In genomic region chr3:134367412-134367811, GRCh38 we compare ENCODE assay signal across 12 cellular contexts. TPM values are rescaled to one million over a fixed set of nuclear protein-coding genes. Genes with fewer than 3 reads are reported as not detected.
DNase-seq lines count a peak whose midpoint lies in the region; ATAC-seq and TF ChIP-seq lines count a peak whose summit lies in the region.
"Had no signal": no experiment of that assay in that cellular context is flagged by ENCODE, and none has a peak within 500 bp of the region (broad histone marks: within the 10 kb centered on the region; RNA-seq: fewer than 3 reads in every experiment).

No MANE protein-coding gene starts in this region.

- WGBS in heart right ventricle, 2 donors, result 55 to 73% methylated on average over 7 of the region's 7 CpGs
- WGBS in neuronal stem cell (ENCODE audit: extremely low coverage in 2 of 2, insufficient read length in 2 of 2, insufficient replicate concordance in 1 of 2), 2 donors, result no CpG with 5 or more reads among the region's 7 CpGs

- H3K36me3 ChIP-seq in heart right ventricle (peaks cover 0 to 91% (median 71%) of the 10 kb centered on the region in 9 donors), neuronal stem cell (replicated peaks in 1 of 2; ENCODE audit: control insufficient read depth in 2 of 2, insufficient read depth in 2 of 2, low read length in 2 of 2) (peaks cover 81 to 98% of the 10 kb centered on the region in 2 donors)

- no peak overlapping the region for H3K4ac ChIP-seq in neuronal stem cell (ENCODE audit: low read length)

- H4K91ac ChIP-seq in neuronal stem cell (ENCODE audit: low read depth, low read length, poor library complexity), result no peak overlapping the region

- no peak overlapping the region for H2BK12ac ChIP-seq in neuronal stem cell (ENCODE audit: low read length)

- H3K4me1 ChIP-seq in heart right ventricle (peaks cover 50 to 100% (median 97%) of the 10 kb centered on the region in 9 donors), neuronal stem cell (ENCODE audit: control insufficient read depth in 2 of 2, insufficient read depth in 1 of 2, low read depth in 1 of 2, low read length in 2 of 2) (peaks cover 17 to 74% of the 10 kb centered on the region in 2 donors)

- no peak overlapping the region for H3K9ac ChIP-seq in neuronal stem cell (ENCODE audit: low read depth, low read length, poor library complexity)

- H3K4me3 ChIP-seq in heart right ventricle, result no peak overlapping the region
- H3K4me3 ChIP-seq in neuronal stem cell (ENCODE audit: low read length in 2 of 2), result no peak overlapping the region

- no peak overlapping the region for H2BK120ac ChIP-seq in neuronal stem cell (ENCODE audit: low read depth, low read length)

- H3K14ac ChIP-seq in neuronal stem cell (ENCODE audit: low read length), result no peak overlapping the region

- peak overlapping the region in 9 of 10 donors; percentile 31 to 100 (median 100) for H3K27ac ChIP-seq in heart right ventricle
- H3K27ac ChIP-seq in epithelial cell of prostate, result peak overlapping the region; percentile 99
- peak overlapping the region; percentile 40 for H3K27ac ChIP-seq in neuronal stem cell (replicated peaks; ENCODE audit: low read length)
- H3K27ac ChIP-seq: HL-60 had no signal

- peaks cover 0 to 15% (median 0%) of the 10 kb centered on the region in 7 donors for H3K27me3 ChIP-seq in heart right ventricle
- H3K27me3 ChIP-seq in neuronal stem cell (ENCODE audit: control insufficient read depth in 3 of 3, insufficient read depth in 3 of 3, low read depth in 1 of 3, low read length in 3 of 3), result no peaks in the 10 kb centered on the region

- peak overlapping the region; percentile 17 for H3K18ac ChIP-seq in neuronal stem cell (ENCODE audit: low read length)

- no peak for TF ChIP-seq CTCF in heart right ventricle (IDR thresholded peaks at IDR 0.05)

- no peak overlapping the region for H2AK5ac ChIP-seq in neuronal stem cell (ENCODE audit: low read depth, low read length)

- no peak overlapping the region for H2BK15ac ChIP-seq in neuronal stem cell (ENCODE audit: low read length)

- no peak overlapping the region for H2BK5ac ChIP-seq in neuronal stem cell (ENCODE audit: low read length)

- DNase-seq in heart right ventricle, result no peak
- DNase-seq in Right ventricle myocardium inferior (ENCODE audit: missing footprints), result no peak
- no peak for DNase-seq in epithelial cell of prostate (ENCODE audit: low read depth, low spot score)
- DNase-seq in neuronal stem cell (ENCODE audit: low spot score), result no peak
- no peak for DNase-seq in NCI-H69 (lab: John Stamatoyannopoulos, UW)
- no peak for DNase-seq in NCI-H748 treated with DMSO at 0.1 percent for 48 hours (lab: John Stamatoyannopoulos, UW)
- no peak for DNase-seq in stimulated activated CD4-positive, alpha-beta T cell treated with anti-CD3 and anti-CD28 coated beads, Interleukin-1b, Interleukin-23, amount 100 ng/mL, for 48 hours
- DNase-seq: AML-193, NCI-H1105 had no signal

- intact Hi-C loops in heart right ventricle (cut with DNase I) (loop anchor here in 2 of 10 donors (5.0 to 10.0 kb wide), 2 partner anchors 115 to 153 kb away; no protein-coding TSS in a partner anchor), Right ventricle myocardium inferior (cut with DNase I) (no loop called here)

- no peak overlapping the region for H3K4me2 ChIP-seq in neuronal stem cell (ENCODE audit: insufficient read depth, low read length, poor library complexity, severe bottlenecking)

- H4K8ac ChIP-seq in neuronal stem cell (ENCODE audit: low read depth, low read length), result no peak overlapping the region

- H3K9me3 ChIP-seq in heart right ventricle (no peaks in the 10 kb centered on the region), neuronal stem cell (replicated peaks in 1 of 2; ENCODE audit: control insufficient read depth in 2 of 2, insufficient read depth in 1 of 2, low read depth in 1 of 2, low read length in 2 of 2) (no peaks in the 10 kb centered on the region)

- ATAC-seq in heart right ventricle (no peak), Right ventricle myocardium inferior (no peak), GM21360 (IDR thresholded peaks at IDR 0.05; ENCODE audit: unreplicated experiment) (no peak)

- no peak overlapping the region for H2AFZ ChIP-seq in neuronal stem cell (ENCODE audit: low read length)

- peak overlapping the region; percentile 20 for H3K23ac ChIP-seq in neuronal stem cell (ENCODE audit: low read depth, low read length, poor library complexity)

- peaks cover 20% of the 10 kb centered on the region for H3K79me1 ChIP-seq in neuronal stem cell (ENCODE audit: low read depth, low read length)

RNA-seq across cellular contexts. Expression of gene AMOTL2, which starts 6.8 kb away (rescaled TPM):
- total RNA-seq in heart right ventricle (10 to 100 TPM; 27.8 to 96.6 (median 57.8) TPM), Right ventricle myocardium inferior (61.9 TPM)
- polyA plus RNA-seq in heart right ventricle, result 10 to 100 TPM; 18.7 to 19.8 TPM
- 61.7 TPM for polyA plus RNA-seq in neuronal stem cell (2013, experiment 1 of 2)
- polyA plus RNA-seq in neuronal stem cell (2013, experiment 2 of 2), result 60.5 TPM
- total RNA-seq: activated CD8-positive, alpha-beta memory T cell treated with anti-CD3 and anti-CD28 coated beads for 36 hours had no signal

Comparison
In these comparisons a context has a peak if more than half of its experiments do, and no peak if none do; other contexts are left out.
1. H3K27ac ChIP-seq: peak in every context shown above with its lines; median percentile 100 in heart right ventricle; 99 in epithelial cell of prostate; 40 in neuronal stem cell.